ENCODE assay signal across 9 cellular contexts in the genomic region with DNA sequence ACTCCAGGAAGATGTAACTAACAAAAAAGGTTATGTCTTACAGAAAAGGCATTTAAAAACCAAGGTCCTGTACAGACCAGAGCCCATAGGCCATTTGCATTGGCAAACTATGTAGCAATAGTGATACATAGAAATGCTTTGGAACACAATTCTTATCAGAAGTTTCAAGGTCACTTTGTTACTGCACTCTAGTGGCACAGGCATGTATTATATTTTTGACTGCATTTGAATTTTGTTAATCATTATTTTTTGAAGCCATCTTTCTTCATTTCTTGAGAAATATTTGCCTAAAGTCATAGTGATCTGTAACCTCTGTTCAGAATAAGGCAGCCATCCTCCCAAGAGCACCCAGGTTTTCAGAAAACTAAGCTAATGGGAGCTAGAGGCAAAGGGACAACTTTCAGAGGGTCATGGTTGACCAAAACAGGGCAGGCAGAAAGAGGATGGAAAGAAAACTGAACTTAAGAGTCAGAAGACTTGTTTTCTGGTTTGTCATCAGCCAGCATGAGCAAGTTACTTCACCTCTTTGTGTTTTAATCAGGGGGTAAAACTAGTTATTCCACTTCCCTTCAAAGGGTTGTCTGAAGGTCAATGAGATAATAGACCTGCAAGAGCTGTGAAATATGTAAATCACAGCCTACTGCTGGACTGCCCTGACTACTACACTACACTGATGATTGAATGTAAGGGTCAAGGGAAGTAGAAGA. TPM values are rescaled to one million over a fixed set of nuclear protein-coding genes. Genes with fewer than 3 reads are reported as not detected.
A peak's percentile ranks its signal among the peaks of the same experiment; 100 is the strongest.
DNase-seq lines count a peak whose midpoint lies in the region; ATAC-seq and TF ChIP-seq lines count a peak whose summit lies in the region.
"Had no signal": no experiment of that assay in that cellular context is flagged by ENCODE, and none has a peak within 500 bp of the region (broad histone marks: within the 10 kb centered on the region; RNA-seq: fewer than 3 reads in every experiment).

No MANE protein-coding gene starts in this region.

- H3K9me3 ChIP-seq in iPS-20b (ENCODE audit: insufficient read depth, low read depth, low read length) (no peaks in the 10 kb centered on the region), upper lobe of left lung (no peaks in the 10 kb centered on the region)

- H3K36me3 ChIP-seq in iPS-20b (ENCODE audit: insufficient read depth, low read depth, low read length), result no peaks in the 10 kb centered on the region
- H3K36me3 ChIP-seq in upper lobe of left lung, result no peaks in the 10 kb centered on the region

- peak overlapping the region; percentile 49 for H3K9ac ChIP-seq in iPS-20b (ENCODE audit: low read depth, low read length)

- POLR2A ChIA-PET in HEK293T (lab: Yijun Ruan, JAX), result interaction anchor here (1.3 kb wide), 1 partner anchor 72 kb away, joined by 4 read pairs; a partner anchor contains a TSS

- no peaks in the 10 kb centered on the region for H3K27me3 ChIP-seq in iPS-20b (ENCODE audit: insufficient read depth, low read length)
- no peaks in the 10 kb centered on the region for H3K27me3 ChIP-seq in upper lobe of left lung

- TF ChIP-seq EP300 in upper lobe of left lung (IDR thresholded peaks at IDR 0.05), result no peak

- no peak overlapping the region for H3K4me3 ChIP-seq in WI38 (ENCODE audit: low read depth, low read length)
- peak overlapping the region; percentile 37; the same call in 1 of the 2 replicates for H3K4me3 ChIP-seq in iPS-20b (ENCODE audit: low read length)
- no peak overlapping the region for H3K4me3 ChIP-seq in upper lobe of left lung
- H3K4me3 ChIP-seq: K562 had no signal

- TF ChIP-seq CTCF in WI38 (IDR thresholded peaks at IDR 0.05; ENCODE audit: low read depth, low read length), result peak; percentile 10; the same call in 1 of the 2 replicates
- peak in 5 of 6 experiments; percentile 23 to 64 (median 53) for TF ChIP-seq CTCF in upper lobe of left lung (IDR thresholded peaks at IDR 0.05)

- no peak for TF ChIP-seq POLR2A in upper lobe of left lung (IDR thresholded peaks at IDR 0.05)

- CTCF ChIA-PET in HEK293T (lab: Yijun Ruan, JAX), result interaction anchor here (0.6 to 1.4 kb wide), 5 partner anchors 25 to 176 kb away, joined by 3 to 4 read pairs (median 3); a partner anchor contains a TSS

- H3K27ac ChIP-seq in iPS-20b (ENCODE audit: low read length) (peak overlapping the region; percentile 67), upper lobe of left lung (peak overlapping the region in 3 of 4 donors; percentile 18 to 32 (median 32))

- ATAC-seq in upper lobe of left lung (ENCODE audit: low FRiP score in 2 of 2) (peak; percentile 76 to 80), GM18861 (IDR thresholded peaks at IDR 0.05; ENCODE audit: unreplicated experiment) (no peak)
- ATAC-seq: K562 had no signal

- DNase-seq in NCI-H526 (lab: John Stamatoyannopoulos, UW), result peak; percentile 27 to 38
- DNase-seq in NCI-H526 treated with DMSO at 0.1 percent for 48 hours (lab: John Stamatoyannopoulos, UW), result no peak
- no peak for DNase-seq in upper lobe of left lung
- no peak for DNase-seq in HEK293T (ENCODE audit: extremely low spot score)
- no peak for DNase-seq in NCI-H128 (lab: John Stamatoyannopoulos, UW; ENCODE audit: unreplicated experiment)

- peaks cover 36% of the 10 kb centered on the region for H3K4me1 ChIP-seq in iPS-20b (ENCODE audit: insufficient read depth, low read length)
- H3K4me1 ChIP-seq in upper lobe of left lung, result peaks cover 25 to 37% (median 31%) of the 10 kb centered on the region in 4 donors

TF ChIP-seq in HEK293T, 16 proteins besides CTCF, POLR2A, EP300 and RAD21:
- no peak for TF ChIP-seq L3MBTL2 (conservative IDR thresholded peaks at IDR 0.05)
- TF ChIP-seq SP1 (IDR thresholded peaks at IDR 0.05), result no peak
- no peak for TF ChIP-seq SUZ12 (IDR thresholded peaks at IDR 0.05)
- TF ChIP-seq FOXA1 (IDR thresholded peaks at IDR 0.05), result no peak
- no peak for TF ChIP-seq BHLHE40 (IDR thresholded peaks at IDR 0.05; ENCODE audit: borderline replicate concordance)
- TF ChIP-seq ELF4 (IDR thresholded peaks at IDR 0.05), result no peak
- no peak for TF ChIP-seq FOXK2 (IDR thresholded peaks at IDR 0.05)
- TF ChIP-seq NFRKB (IDR thresholded peaks at IDR 0.05), result no peak
- no peak for TF ChIP-seq ARNT (IDR thresholded peaks at IDR 0.05)
- TF ChIP-seq HDGF (IDR thresholded peaks at IDR 0.05; ENCODE audit: borderline replicate concordance), result no peak
- no peak for TF ChIP-seq FOXM1 (IDR thresholded peaks at IDR 0.05; ENCODE audit: borderline replicate concordance)
- no peak for TF ChIP-seq LEF1 (IDR thresholded peaks at IDR 0.05; ENCODE audit: borderline replicate concordance)
- no peak for TF ChIP-seq CTBP1 (IDR thresholded peaks at IDR 0.05; ENCODE audit: borderline replicate concordance)
- TF ChIP-seq, protein P1, sequence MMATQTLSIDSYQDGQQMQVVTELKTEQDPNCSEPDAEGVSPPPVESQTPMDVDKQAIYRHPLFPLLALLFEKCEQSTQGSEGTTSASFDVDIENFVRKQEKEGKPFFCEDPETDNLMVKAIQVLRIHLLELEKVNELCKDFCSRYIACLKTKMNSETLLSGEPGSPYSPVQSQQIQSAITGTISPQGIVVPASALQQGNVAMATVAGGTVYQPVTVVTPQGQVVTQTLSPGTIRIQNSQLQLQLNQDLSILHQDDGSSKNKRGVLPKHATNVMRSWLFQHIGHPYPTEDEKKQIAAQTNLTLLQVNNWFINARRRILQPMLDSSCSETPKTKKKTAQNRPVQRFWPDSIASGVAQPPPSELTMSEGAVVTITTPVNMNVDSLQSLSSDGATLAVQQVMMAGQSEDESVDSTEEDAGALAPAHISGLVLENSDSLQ (IDR thresholded peaks at IDR 0.05), result no peak
- TF ChIP-seq ZNF384 (IDR thresholded peaks at IDR 0.05), result no peak
- TF ChIP-seq TARDBP (IDR thresholded peaks at IDR 0.05), result no peak

RNA-seq across cellular contexts. Expression of a gene that starts 41.5 kb away (rescaled TPM):
- under 1 TPM in 4 of 6 donors, not detected in 2; 0.17 to 0.40 (median 0.30) TPM for total RNA-seq in upper lobe of left lung
- total RNA-seq: K562 had no signal

Comparison
In these comparisons a context has a peak if more than half of its experiments do, and no peak if none do; other contexts are left out.
1. DNase-seq: peak in NCI-H526 (2 of 2); none in NCI-H526 treated with DMSO at 0.1 percent for 48 hours (single experiment), upper lobe of left lung (0 of 2), HEK293T (single experiment) and NCI-H128 (single experiment).